ENCODE assay signal across 12 cellular contexts in the genomic region with DNA sequence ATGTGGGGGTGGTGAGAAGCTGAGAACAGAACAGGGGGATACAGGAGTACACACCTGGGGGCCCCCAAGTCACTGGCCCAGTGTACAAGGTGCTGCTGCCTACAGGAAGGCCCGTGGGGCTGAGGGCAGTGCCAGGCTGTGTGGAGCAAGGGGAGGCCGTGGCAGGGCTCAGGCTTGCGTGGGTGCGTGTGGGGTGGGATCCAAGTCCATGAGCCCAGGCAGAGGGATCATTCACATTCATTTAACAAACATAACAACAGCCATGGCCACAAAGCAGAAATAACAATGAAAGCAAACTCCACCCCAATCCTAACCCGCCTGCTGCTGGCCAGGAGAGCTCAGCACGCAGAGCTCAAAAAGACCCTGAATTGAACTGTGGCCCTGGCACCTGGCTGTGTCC. TPM values are rescaled to one million over a fixed set of nuclear protein-coding genes. Genes with fewer than 3 reads are reported as not detected.
DNase-seq lines count a peak whose midpoint lies in the region; ATAC-seq and TF ChIP-seq lines count a peak whose summit lies in the region.
"Had no signal": no experiment of that assay in that cellular context is flagged by ENCODE, and none has a peak within 500 bp of the region (broad histone marks: within the 10 kb centered on the region; RNA-seq: fewer than 3 reads in every experiment).

No MANE protein-coding gene starts in this region.

- TF ChIP-seq EP300 in sigmoid colon (IDR thresholded peaks at IDR 0.05) = no peak

- peak overlapping the region; percentile 75 to 94 (median 92) for H3K27ac Mint-ChIP-seq in CD4-positive, alpha-beta memory T cell
- peak overlapping the region; percentile 88 for H3K27ac Mint-ChIP-seq in T-helper 17 cell

- WGBS in esophagus squamous epithelium, 2 donors = 21 to 29% methylated on average over 5 to 6 of the region's 6 CpGs
- WGBS in sigmoid colon, 2 donors = 65 to 77% methylated on average over 6 of the region's 6 CpGs

- peaks cover 0 to 1% (median 0%) of the 10 kb centered on the region in 8 donors for H3K9me3 Mint-ChIP-seq in CD4-positive, alpha-beta memory T cell

- peak overlapping the region; percentile 11 to 30 for H3K4me3 ChIP-seq in CD4-positive, alpha-beta memory T cell (ENCODE audit: low read length in 2 of 2)
- peak overlapping the region in 3 of 4 donors; percentile 13 to 21 (median 21) for H3K4me3 ChIP-seq in esophagus squamous epithelium
- H3K4me3 ChIP-seq in sigmoid colon = no peak overlapping the region
- H3K4me3 ChIP-seq in dorsolateral prefrontal cortex = no peak overlapping the region

- H3K4me1 Mint-ChIP-seq in CD4-positive, alpha-beta memory T cell = peaks cover 22 to 33% (median 27%) of the 10 kb centered on the region in 4 donors
- H3K4me1 Mint-ChIP-seq in T-helper 17 cell = peaks cover 22% of the 10 kb centered on the region

- no peaks in the 10 kb centered on the region for H3K27me3 ChIP-seq in CD4-positive, alpha-beta memory T cell (ENCODE audit: insufficient read depth, low read length)
- H3K27me3 ChIP-seq in esophagus squamous epithelium (no peaks in the 10 kb centered on the region), sigmoid colon (no peaks in the 10 kb centered on the region), dorsolateral prefrontal cortex (no peaks in the 10 kb centered on the region)

- H3K9me3 ChIP-seq in CD4-positive, alpha-beta memory T cell (ENCODE audit: control insufficient read depth in 1 of 2, low read length in 2 of 2) = no peaks in the 10 kb centered on the region
- H3K9me3 ChIP-seq in T-helper 17 cell (ENCODE audit: control insufficient read depth, low read length, poor library complexity, severe bottlenecking) (no peaks in the 10 kb centered on the region), esophagus squamous epithelium (no peaks in the 10 kb centered on the region), sigmoid colon (no peaks in the 10 kb centered on the region)

- H3K27me3 Mint-ChIP-seq in CD4-positive, alpha-beta memory T cell = peaks cover 0 to 1% of the 10 kb centered on the region in 2 donors
- no peaks in the 10 kb centered on the region for H3K27me3 Mint-ChIP-seq in T-helper 17 cell

- ATAC-seq in T-helper 17 cell (no peak), HG03469 (IDR thresholded peaks at IDR 0.05; ENCODE audit: unreplicated experiment) (no peak), GM21526 (IDR thresholded peaks at IDR 0.05; ENCODE audit: low FRiP score, unreplicated experiment) (no peak)

- H3K36me3 ChIP-seq in CD4-positive, alpha-beta memory T cell (ENCODE audit: insufficient read depth, low read length) = no peaks in the 10 kb centered on the region
- H3K36me3 ChIP-seq in esophagus squamous epithelium = no peaks in the 10 kb centered on the region
- H3K36me3 ChIP-seq in sigmoid colon = no peaks in the 10 kb centered on the region

- CTCF ChIA-PET in CD4-positive, alpha-beta memory T cell (lab: Charles Lee; ENCODE audit: partially characterized antibody) = interaction anchor here (0.5 to 4.7 kb wide), 12 partner anchors 8 to 293 kb away, joined by 3 to 35 read pairs (median 4); no protein-coding TSS in a partner anchor

- TF ChIP-seq CTCF in esophagus squamous epithelium (IDR thresholded peaks at IDR 0.05) = no peak
- TF ChIP-seq CTCF in sigmoid colon (IDR thresholded peaks at IDR 0.05) = no peak
- TF ChIP-seq CTCF in dorsolateral prefrontal cortex (IDR thresholded peaks at IDR 0.05 in 54 of 56, conservative IDR thresholded peaks at IDR 0.05 in 2 of 56; ENCODE audit: low read depth in 1 of 56, partially characterized antibody in 56 of 56) = no peak

- peak overlapping the region; percentile 48 to 88 (median 80) for H3K4me3 Mint-ChIP-seq in CD4-positive, alpha-beta memory T cell
- peak overlapping the region; percentile 78 for H3K4me3 Mint-ChIP-seq in T-helper 17 cell

- no peak for DNase-seq in CD4-positive, alpha-beta memory T cell
- no peak for DNase-seq in T-helper 17 cell
- DNase-seq in esophagus squamous epithelium (lab: John Stamatoyannopoulos, UW) = no peak
- DNase-seq in sigmoid colon = no peak
- DNase-seq in islet precursor cell = no peak
- DNase-seq in dorsolateral prefrontal cortex = no peak
- DNase-seq: DMS53, midbrain, NCI-H1436 had no signal

- TF ChIP-seq POLR2A in esophagus squamous epithelium (IDR thresholded peaks at IDR 0.05) = no peak
- no peak for TF ChIP-seq POLR2A in sigmoid colon (IDR thresholded peaks at IDR 0.05)

- no peaks in the 10 kb centered on the region for H3K36me3 Mint-ChIP-seq in CD4-positive, alpha-beta memory T cell
- no peaks in the 10 kb centered on the region for H3K36me3 Mint-ChIP-seq in T-helper 17 cell (ENCODE audit: low read depth)

- POLR2A ChIA-PET in CD4-positive, alpha-beta memory T cell (lab: Charles Lee; ENCODE audit: partially characterized antibody) = interaction anchor here (0.9 to 2.1 kb wide), 15 partner anchors 23 to 440 kb away, joined by 3 to 10 read pairs (median 5); a partner anchor contains a TSS

- H3K4me1 ChIP-seq in CD4-positive, alpha-beta memory T cell (ENCODE audit: insufficient read depth, low read length) = peaks cover 44% of the 10 kb centered on the region
- H3K4me1 ChIP-seq in esophagus squamous epithelium (peaks cover 52 to 86% (median 53%) of the 10 kb centered on the region in 3 donors), sigmoid colon (peaks cover 0 to 71% (median 69%) of the 10 kb centered on the region in 4 donors)

- intact Hi-C loops in CD4-positive, alpha-beta memory T cell (cut with micrococcal nuclease) = no loop called here
- intact Hi-C loops in esophagus squamous epithelium (cut with DNase I) (no loop called here), sigmoid colon (cut with DNase I) (loop anchor here (2.0 kb wide), 2 partner anchors 17 to 143 kb away; a partner anchor contains a TSS), dorsolateral prefrontal cortex (cut with DNase I) (no loop called here)

- peak overlapping the region; percentile 47 for H3K27ac ChIP-seq in CD4-positive, alpha-beta memory T cell (ENCODE audit: low read depth, low read length)
- H3K27ac ChIP-seq in esophagus squamous epithelium = peak overlapping the region; percentile 80 to 91 (median 90)
- peak overlapping the region; percentile 81 to 95 (median 86) for H3K27ac ChIP-seq in sigmoid colon
- H3K27ac ChIP-seq in dorsolateral prefrontal cortex = peak overlapping the region in 13 of 59 donors; percentile 6 to 86 (median 59)

RNA-seq across cellular contexts. Expression of a gene that starts 17.1 kb away (rescaled TPM):
- total RNA-seq in CD4-positive, alpha-beta memory T cell = not detected
- not detected for polyA plus RNA-seq in CD4-positive, alpha-beta memory T cell
- total RNA-seq in T-helper 17 cell = not detected
- 1 to 10 TPM in 2 of 4 donors, not detected in 2; 5.9 to 6.6 TPM for total RNA-seq in esophagus squamous epithelium
- total RNA-seq in sigmoid colon = not detected
- polyA plus RNA-seq in sigmoid colon = 10 to 100 TPM in 1 of 3 donors, not detected in 2; 11.4 TPM
- total RNA-seq in dorsolateral prefrontal cortex = 1 to 10 TPM in 15 of 120 experiments, not detected in 105; 1.1 to 3.2 (median 1.4) TPM
- total RNA-seq: fibroblast of villous mesenchyme had no signal

Comparison
In these comparisons a context has a peak if more than half of its experiments do, and no peak if none do; other contexts are left out.
1. H3K4me3 ChIP-seq: peak in CD4-positive, alpha-beta memory T cell (2 of 2) and esophagus squamous epithelium (3 of 4); none in sigmoid colon (0 of 4) and dorsolateral prefrontal cortex (0 of 59).